ENCODE assay signal across 38 cellular contexts in genomic region chr7:38049679-38050078, GRCh38.
"Had no signal": no experiment of that assay in that cellular context is flagged by ENCODE, and none has a peak within 500 bp of the region (broad histone marks: within the 10 kb centered on the region; RNA-seq: fewer than 3 reads in every experiment).

No MANE protein-coding gene starts in this region.

- H3K36me3 Mint-ChIP-seq: activated naive CD4-positive, alpha-beta T cell treated with anti-CD3 and anti-CD28 coated beads, Interleukin-2, amount 10 ng/mL, durations not matched to agents 7 days and 5 days; activated naive CD4-positive, alpha-beta T cell treated with anti-CD3 and anti-CD28 coated beads, Interleukin-2, amount 50 U/mL, for 24 hours; activated naive CD8-positive, alpha-beta T cell; activated naive CD8-positive, alpha-beta T cell treated with anti-CD3 and anti-CD28 coated beads for 36 hours; activated naive CD8-positive, alpha-beta T cell treated with anti-CD3 and anti-CD28 coated beads, Interleukin-2, amount 10 ng/mL, durations not matched to agents 7 days and 5 days; brain had no signal

- H3K27ac Mint-ChIP-seq: activated naive CD4-positive, alpha-beta T cell treated with anti-CD3 and anti-CD28 coated beads for 36 hours; activated naive CD4-positive, alpha-beta T cell treated with anti-CD3 and anti-CD28 coated beads, Interleukin-2, amount 10 ng/mL, durations not matched to agents 7 days and 5 days; activated naive CD4-positive, alpha-beta T cell treated with anti-CD3 and anti-CD28 coated beads, Interleukin-2, amount 50 U/mL, for 24 hours; activated naive CD4-positive, alpha-beta T cell treated with anti-CD3 and anti-CD28 coated beads, Interleukin-2, amount 50 U/mL, for 72 hours; activated naive CD8-positive, alpha-beta T cell; activated naive CD8-positive, alpha-beta T cell treated with anti-CD3 and anti-CD28 coated beads for 36 hours; activated naive CD8-positive, alpha-beta T cell treated with anti-CD3 and anti-CD28 coated beads, Interleukin-2, amount 10 ng/mL, durations not matched to agents 7 days and 5 days; activated naive CD8-positive, alpha-beta T cell treated with anti-CD3 and anti-CD28 coated beads, Interleukin-2, amount 50 U/mL, for 24 hours; activated T-cell treated with anti-CD3 and anti-CD28 coated beads, Interleukin-2, amount 50 U/mL, for 24 hours; activated T-cell treated with anti-CD3 and anti-CD28 coated beads, Interleukin-2, amount 50 U/mL, for 72 hours; activated T-helper 17 cell treated with anti-CD3 and anti-CD28 coated beads, Interleukin-2, amount 50 U/mL, for 72 hours; activated T-helper 2 cell treated with anti-CD3 and anti-CD28 coated beads, Interferon-gamma antibody, Interleukin-2, Interleukin-4, amounts not matched to agents 10 μg/mL and 5 μg/mL and 100 μg/mL, durations not matched to agents 14 hours and 24 hours and 36 hours; brain had no signal

- H3K36me3 ChIP-seq: adrenal gland, ascending aorta, brain microvascular endothelial cell, breast epithelium, cardiac muscle cell had no signal

- H3K4me1 Mint-ChIP-seq: activated naive CD4-positive, alpha-beta T cell treated with anti-CD3 and anti-CD28 coated beads, Interleukin-2, amount 10 ng/mL, durations not matched to agents 7 days and 5 days; activated naive CD4-positive, alpha-beta T cell treated with anti-CD3 and anti-CD28 coated beads, Interleukin-2, amount 50 U/mL, for 24 hours; activated naive CD8-positive, alpha-beta T cell treated with anti-CD3 and anti-CD28 coated beads for 36 hours; activated naive CD8-positive, alpha-beta T cell treated with anti-CD3 and anti-CD28 coated beads, Interleukin-2, amount 10 ng/mL, durations not matched to agents 7 days and 5 days; activated naive CD8-positive, alpha-beta T cell treated with anti-CD3 and anti-CD28 coated beads, Interleukin-2, amount 50 U/mL, for 24 hours; activated T-helper 17 cell treated with anti-CD3 and anti-CD28 coated beads, Interleukin-2, amount 50 U/mL, for 72 hours; central memory CD8-positive, alpha-beta T cell had no signal

- H3K27me3 Mint-ChIP-seq: activated naive CD4-positive, alpha-beta T cell treated with anti-CD3 and anti-CD28 coated beads, Interleukin-2, amount 10 ng/mL, durations not matched to agents 7 days and 5 days; activated naive CD8-positive, alpha-beta T cell treated with anti-CD3 and anti-CD28 coated beads for 36 hours; activated naive CD8-positive, alpha-beta T cell treated with anti-CD3 and anti-CD28 coated beads, Interleukin-2, amount 10 ng/mL, durations not matched to agents 7 days and 5 days; brain had no signal

- DNase-seq: activated effector memory CD4-positive, alpha-beta T cell treated with anti-CD3 and anti-CD28 coated beads, Interleukin-2, amount 50 U/mL, for 16 hours; activated effector memory CD4-positive, alpha-beta T cell treated with Interleukin-2 at 50 U/mL for 16 hours; activated gamma-delta T cell; activated gamma-delta T cell treated with Interleukin-2 at 50 U/mL for 16 hours; activated naive CD4-positive, alpha-beta T cell; activated naive CD4-positive, alpha-beta T cell treated with anti-CD3 and anti-CD28 coated beads for 36 hours; activated naive CD4-positive, alpha-beta T cell treated with anti-CD3 and anti-CD28 coated beads, Interleukin-2, amount 10 ng/mL, durations not matched to agents 7 days and 5 days; activated naive CD4-positive, alpha-beta T cell treated with anti-CD3 and anti-CD28 coated beads, Interleukin-2, amount 50 U/mL, for 16 hours; activated naive CD4-positive, alpha-beta T cell treated with Interleukin-2 at 50 U/mL for 16 hours; activated naive CD8-positive, alpha-beta T cell treated with anti-CD3 and anti-CD28 coated beads for 36 hours; activated naive CD8-positive, alpha-beta T cell treated with anti-CD3 and anti-CD28 coated beads, Interleukin-2, amount 10 ng/mL, durations not matched to agents 7 days and 5 days; activated naive CD8-positive, alpha-beta T cell treated with anti-CD3 and anti-CD28 coated beads, Interleukin-2, amount 50 U/mL, for 24 hours; activated T-cell treated with anti-CD3 and anti-CD28 coated beads, Interleukin-2, amount 50 U/mL, for 1 hour; activated T-cell treated with anti-CD3 and anti-CD28 coated beads, Interleukin-2, amount 50 U/mL, for 24 hours; activated T-cell treated with anti-CD3 and anti-CD28 coated beads, Interleukin-2, amount 50 U/mL, for 4 hours; activated T-cell treated with anti-CD3 and anti-CD28 coated beads, Interleukin-2, amount 50 U/mL, for 48 hours; activated T-cell treated with anti-CD3 and anti-CD28 coated beads, Interleukin-2, amount 50 U/mL, for 72 hours; adrenal gland; amniotic stem cell; amygdala; anterior cingulate cortex; aorta; body of pancreas; brain microvascular endothelial cell; caudate nucleus; central memory CD4-positive, alpha-beta T cell; cerebellar nuclear complex had no signal

- H3K27me3 ChIP-seq: adrenal gland, ascending aorta, body of pancreas, brain microvascular endothelial cell, breast epithelium, cardiac muscle cell had no signal

- H3K27ac ChIP-seq: adrenal gland, ascending aorta, body of pancreas, brain microvascular endothelial cell, breast epithelium, cardiac muscle cell had no signal

- H3K4me3 ChIP-seq: adrenal gland, ascending aorta, body of pancreas, breast epithelium, cardiac muscle cell had no signal

- H3K4me1 ChIP-seq: ascending aorta, body of pancreas, breast epithelium had no signal

- H3K9me3 ChIP-seq: adrenal gland, body of pancreas had no signal

- H3K9me3 Mint-ChIP-seq: activated naive CD4-positive, alpha-beta T cell treated with anti-CD3 and anti-CD28 coated beads, Interleukin-2, amount 10 ng/mL, durations not matched to agents 7 days and 5 days; activated naive CD4-positive, alpha-beta T cell treated with anti-CD3 and anti-CD28 coated beads, Interleukin-2, amount 50 U/mL, for 72 hours; activated T-cell treated with anti-CD3 and anti-CD28 coated beads, Interleukin-2, amount 50 U/mL, for 72 hours; activated T-helper 2 cell treated with anti-CD3 and anti-CD28 coated beads, Interferon-gamma antibody, Interleukin-2, Interleukin-4, amounts not matched to agents 10 μg/mL and 5 μg/mL and 100 μg/mL, durations not matched to agents 14 hours and 24 hours and 36 hours had no signal

- ATAC-seq: activated naive CD4-positive, alpha-beta T cell treated with anti-CD3 and anti-CD28 coated beads, Interleukin-2, amount 50 U/mL, for 72 hours; activated naive CD8-positive, alpha-beta T cell treated with anti-CD3 and anti-CD28 coated beads, Interleukin-2, amount 50 U/mL, for 24 hours; activated T-cell treated with anti-CD3 and anti-CD28 coated beads, Interleukin-2, amount 50 U/mL, for 4 hours; activated T-cell treated with anti-CD3 and anti-CD28 coated beads, Interleukin-2, amount 50 U/mL, for 72 hours; activated T-helper 17 cell treated with anti-CD3 and anti-CD28 coated beads, Interleukin-2, amount 50 U/mL, for 72 hours; body of pancreas had no signal

- FAIRE-seq: astrocyte had no signal

- H3K4me3 Mint-ChIP-seq: activated naive CD4-positive, alpha-beta T cell treated with anti-CD3 and anti-CD28 coated beads for 36 hours; activated naive CD4-positive, alpha-beta T cell treated with anti-CD3 and anti-CD28 coated beads, Interleukin-2, amount 10 ng/mL, durations not matched to agents 7 days and 5 days; activated naive CD4-positive, alpha-beta T cell treated with anti-CD3 and anti-CD28 coated beads, Interleukin-2, amount 50 U/mL, for 24 hours; activated naive CD8-positive, alpha-beta T cell; activated naive CD8-positive, alpha-beta T cell treated with anti-CD3 and anti-CD28 coated beads for 36 hours; activated naive CD8-positive, alpha-beta T cell treated with anti-CD3 and anti-CD28 coated beads, Interleukin-2, amount 10 ng/mL, durations not matched to agents 7 days and 5 days; activated naive CD8-positive, alpha-beta T cell treated with anti-CD3 and anti-CD28 coated beads, Interleukin-2, amount 50 U/mL, for 24 hours; activated T-cell treated with anti-CD3 and anti-CD28 coated beads, Interleukin-2, amount 50 U/mL, for 24 hours; activated T-cell treated with anti-CD3 and anti-CD28 coated beads, Interleukin-2, amount 50 U/mL, for 4 hours; activated T-cell treated with anti-CD3 and anti-CD28 coated beads, Interleukin-2, amount 50 U/mL, for 72 hours; activated T-helper 17 cell treated with anti-CD3 and anti-CD28 coated beads, Interleukin-2, amount 50 U/mL, for 72 hours; brain; central memory CD8-positive, alpha-beta T cell had no signal
